In the genomic region with DNA sequence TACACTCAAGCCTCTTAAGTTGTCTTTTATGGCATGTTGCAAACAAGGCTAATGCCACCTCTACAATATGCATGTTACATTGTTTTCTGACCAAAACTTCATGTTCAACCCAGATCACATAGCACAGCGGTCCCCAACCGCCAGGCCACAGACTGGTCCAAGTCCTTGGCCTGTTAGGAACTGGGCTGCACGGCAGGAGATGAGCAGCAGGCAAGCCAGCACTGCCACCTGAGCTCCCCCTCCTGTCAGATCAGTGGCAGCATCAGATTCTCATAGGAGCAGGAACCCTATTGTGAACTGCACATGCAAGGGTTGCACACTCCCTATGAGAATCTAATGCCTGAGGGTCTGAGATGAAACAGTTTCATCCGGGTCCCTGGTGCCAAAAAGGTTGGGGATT, we compare ENCODE assay signal across 17 cellular contexts.
A peak's percentile ranks its signal among the peaks of the same experiment; 100 is the strongest.
DNase-seq lines count a peak whose midpoint lies in the region; ATAC-seq and TF ChIP-seq lines count a peak whose summit lies in the region.
"Had no signal": no experiment of that assay in that cellular context is flagged by ENCODE, and none has a peak within 500 bp of the region (broad histone marks: within the 10 kb centered on the region; RNA-seq: fewer than 3 reads in every experiment).

No MANE protein-coding gene starts in this region.

- H3K27ac Mint-ChIP-seq in CD8-positive, alpha-beta memory T cell, result no peak overlapping the region
- H3K27ac Mint-ChIP-seq: activated CD4-positive, alpha-beta T cell treated with anti-CD3 and anti-CD28 coated beads, Interleukin-2, amount 10 ng/mL, durations not matched to agents 7 days and 5 days; activated T-helper 2 cell treated with anti-CD3 and anti-CD28 coated beads, Interferon-gamma antibody, Interleukin-2, Interleukin-4, amounts not matched to agents 10 μg/mL and 5 μg/mL and 100 μg/mL, durations not matched to agents 14 hours and 24 hours and 36 hours; naive thymus-derived CD4-positive, alpha-beta T cell had no signal

- CTCF ChIA-PET in CD8-positive, alpha-beta memory T cell (lab: Charles Lee), result no interaction called here

- no peaks in the 10 kb centered on the region for H3K9me3 Mint-ChIP-seq in CD8-positive, alpha-beta memory T cell
- H3K9me3 Mint-ChIP-seq: activated CD4-positive, alpha-beta T cell treated with anti-CD3 and anti-CD28 coated beads, Interleukin-2, amount 10 ng/mL, durations not matched to agents 7 days and 5 days; activated T-helper 2 cell treated with anti-CD3 and anti-CD28 coated beads, Interferon-gamma antibody, Interleukin-2, Interleukin-4, amounts not matched to agents 10 μg/mL and 5 μg/mL and 100 μg/mL, durations not matched to agents 14 hours and 24 hours and 36 hours had no signal

- no peaks in the 10 kb centered on the region for H3K4me1 Mint-ChIP-seq in CD8-positive, alpha-beta memory T cell
- H3K4me1 Mint-ChIP-seq: activated CD4-positive, alpha-beta T cell treated with anti-CD3 and anti-CD28 coated beads, Interleukin-2, amount 10 ng/mL, durations not matched to agents 7 days and 5 days; naive thymus-derived CD4-positive, alpha-beta T cell had no signal

- no peak overlapping the region for H3K4me3 Mint-ChIP-seq in CD8-positive, alpha-beta memory T cell
- H3K4me3 Mint-ChIP-seq: activated CD4-positive, alpha-beta T cell treated with anti-CD3 and anti-CD28 coated beads, Interleukin-2, amount 10 ng/mL, durations not matched to agents 7 days and 5 days; naive thymus-derived CD4-positive, alpha-beta T cell had no signal

- in situ Hi-C loops in astrocyte of the spinal cord (cut with HindIII; ENCODE audit: low sequenced_read_pairs), result no loop called here

- no peak for TF ChIP-seq EP300 in Ishikawa (IDR thresholded peaks at IDR 0.05; ENCODE audit: borderline replicate concordance)

- no peak overlapping the region for H3K27ac ChIP-seq in CD8-positive, alpha-beta memory T cell (ENCODE audit: low read depth, low read length)
- H3K27ac ChIP-seq: cardiac muscle cell, SJCRH30, skin epidermis, upper lobe of left lung had no signal

- H3K36me3 ChIP-seq in CD8-positive, alpha-beta memory T cell (ENCODE audit: insufficient read depth, low read length), result no peaks in the 10 kb centered on the region
- H3K36me3 ChIP-seq: cardiac muscle cell, SJCRH30, upper lobe of left lung had no signal

- H3K36me3 Mint-ChIP-seq in CD8-positive, alpha-beta memory T cell, result no peaks in the 10 kb centered on the region
- H3K36me3 Mint-ChIP-seq: naive thymus-derived CD4-positive, alpha-beta T cell had no signal

- DNase-seq in NCI-H510A treated with DMSO at 0.1 percent for 48 hours (lab: John Stamatoyannopoulos, UW), result peak; percentile 31
- DNase-seq in NCI-H510A (lab: John Stamatoyannopoulos, UW), result no peak
- no peak for DNase-seq in astrocyte of the spinal cord (ENCODE audit: low read depth, low spot score)
- DNase-seq in myocyte (ENCODE audit: low read depth), result peak; percentile 27
- DNase-seq in omental fat pad (ENCODE audit: low spot score), result no peak
- no peak for DNase-seq in inferior parietal cortex (ENCODE audit: extremely low spot score)
- no peak for DNase-seq in CD8-positive, alpha-beta memory T cell
- DNase-seq: activated CD4-positive, alpha-beta T cell treated with anti-CD3 and anti-CD28 coated beads, Interleukin-2, amount 10 ng/mL, durations not matched to agents 7 days and 5 days; DMS153; naive thymus-derived CD4-positive, alpha-beta T cell; NCI-H2081 treated with DMSO at 0.1 percent for 48 hours; SJCRH30 had no signal

- POLR2A ChIA-PET in CD8-positive, alpha-beta memory T cell (lab: Charles Lee), result no interaction called here

- H3K27me3 Mint-ChIP-seq in CD8-positive, alpha-beta memory T cell, result peaks cover 1 to 4% of the 10 kb centered on the region in 2 donors
- H3K27me3 Mint-ChIP-seq: activated CD4-positive, alpha-beta T cell treated with anti-CD3 and anti-CD28 coated beads, Interleukin-2, amount 10 ng/mL, durations not matched to agents 7 days and 5 days had no signal

- ATAC-seq in omental fat pad (ENCODE audit: low FRiP score), result no peak
- ATAC-seq: naive thymus-derived CD4-positive, alpha-beta T cell had no signal

- no peaks in the 10 kb centered on the region for H3K27me3 ChIP-seq in CD8-positive, alpha-beta memory T cell (ENCODE audit: insufficient read depth, low read length, poor library complexity, severe bottlenecking)
- H3K27me3 ChIP-seq: cardiac muscle cell, SJCRH30, upper lobe of left lung had no signal

- H3K4me1 ChIP-seq in CD8-positive, alpha-beta memory T cell (ENCODE audit: insufficient read depth, low read length), result no peaks in the 10 kb centered on the region
- H3K4me1 ChIP-seq: upper lobe of left lung had no signal

- H3K4me3 ChIP-seq in astrocyte of the spinal cord (ENCODE audit: low read depth, low read length), result no peak overlapping the region
- H3K4me3 ChIP-seq in CD8-positive, alpha-beta memory T cell (ENCODE audit: low read length), result no peak overlapping the region
- H3K4me3 ChIP-seq: cardiac muscle cell, SJCRH30, skin epidermis, upper lobe of left lung had no signal

- TF ChIP-seq CTCF in astrocyte of the spinal cord (IDR thresholded peaks at IDR 0.05; ENCODE audit: low read depth, low read length) (peak; percentile 3), omental fat pad (IDR thresholded peaks at IDR 0.05) (no peak)

- no peaks in the 10 kb centered on the region for H3K9me3 ChIP-seq in CD8-positive, alpha-beta memory T cell (ENCODE audit: low read length)
- H3K9me3 ChIP-seq: SJCRH30, upper lobe of left lung had no signal

- peak; percentile 40 for TF ChIP-seq RAD21 in Ishikawa (IDR thresholded peaks at IDR 0.05; ENCODE audit: low read depth)

TF ChIP-seq in Ishikawa, 13 proteins besides CTCF, POLR2A, EP300 and RAD21:
- no peak for TF ChIP-seq TEAD4 (IDR thresholded peaks at IDR 0.05)
- TF ChIP-seq EGR1 (IDR thresholded peaks at IDR 0.05), result no peak
- TF ChIP-seq CREB1 (IDR thresholded peaks at IDR 0.05; ENCODE audit: low read depth), result no peak

Comparison
In these comparisons a context has a peak if more than half of its experiments do, and no peak if none do; other contexts are left out.
1. DNase-seq: peak in NCI-H510A treated with DMSO at 0.1 percent for 48 hours (single experiment) and myocyte (single experiment); none in NCI-H510A (single experiment), astrocyte of the spinal cord (single experiment), omental fat pad (single experiment), inferior parietal cortex (single experiment) and CD8-positive, alpha-beta memory T cell (0 of 5).